8 cellular contexts compared by ENCODE assay signal in the genomic region with DNA sequence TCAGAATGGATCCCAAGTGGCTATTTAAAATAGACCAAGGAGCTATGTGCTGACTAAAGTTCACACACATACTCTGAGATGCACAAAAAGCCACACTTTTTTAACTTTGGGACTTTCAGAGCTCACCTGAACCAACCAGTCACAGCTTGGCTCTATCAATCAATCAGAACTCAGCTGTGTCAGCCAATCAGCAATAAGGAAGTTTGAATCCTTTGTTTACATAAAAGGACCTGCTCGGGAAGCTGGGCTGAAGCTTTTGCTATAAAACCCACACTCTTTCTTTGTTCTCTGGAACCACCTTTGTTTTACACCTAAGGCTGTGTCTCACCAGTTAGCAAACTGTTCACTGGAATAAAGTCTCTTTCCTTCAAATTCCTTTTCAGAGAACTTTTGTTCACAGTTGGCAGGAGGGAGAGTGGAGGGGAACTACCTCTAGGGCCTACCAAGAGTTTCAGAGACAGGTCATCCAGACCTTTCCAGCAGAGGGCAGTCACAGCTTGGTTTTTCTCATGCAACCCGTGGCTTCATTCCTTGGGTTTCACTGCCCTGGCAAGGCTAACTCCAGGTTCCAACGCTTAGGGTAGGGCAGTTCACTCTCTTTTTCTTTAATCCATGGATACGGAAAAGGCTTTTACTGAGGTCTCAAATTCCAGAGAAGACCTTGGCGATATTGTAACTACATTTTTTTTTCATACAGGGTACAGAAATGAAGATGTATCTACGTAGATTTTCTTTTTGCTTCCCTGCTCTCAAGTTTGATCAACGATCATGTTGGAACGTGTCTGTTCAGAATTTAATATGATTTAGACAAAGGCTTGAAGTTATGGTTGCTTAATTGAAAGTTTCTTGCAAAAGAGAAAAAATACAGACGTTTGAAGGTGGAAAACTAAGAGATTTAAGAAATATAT.
DNase-seq lines count a peak whose midpoint lies in the region; ATAC-seq, FAIRE-seq and TF ChIP-seq lines count a peak whose summit lies in the region.

No MANE protein-coding gene starts in this region.

- peak; percentile 91 for ATAC-seq in activated naive CD8-positive, alpha-beta T cell treated with anti-CD3 and anti-CD28 coated beads, Interleukin-2, amount 10 ng/mL, durations not matched to agents 7 days and 5 days (ENCODE audit: low read depth)
- peak; percentile 92 for ATAC-seq in Right ventricle myocardium inferior

- H3K9me3 Mint-ChIP-seq in activated naive CD8-positive, alpha-beta T cell treated with anti-CD3 and anti-CD28 coated beads, Interleukin-2, amount 10 ng/mL, durations not matched to agents 7 days and 5 days: peaks cover 2% of the 10 kb centered on the region

- DNase-seq in GM04504 (ENCODE audit: low read depth) (peak; percentile 38), NB4 (ENCODE audit: low read depth) (peak; percentile 65), SKM-1 treated with dmso at 0.1 percent for 144 hours (lab: John Stamatoyannopoulos, UW; ENCODE audit: unreplicated experiment) (peak; percentile 67), Right ventricle myocardium inferior (ENCODE audit: missing footprints) (no peak), posterior vena cava (ENCODE audit: low spot score) (peak; percentile 81), urothelium cell line (ENCODE audit: low spot score) (peak; percentile 79)
- DNase-seq in activated naive CD8-positive, alpha-beta T cell treated with anti-CD3 and anti-CD28 coated beads, Interleukin-2, amount 10 ng/mL, durations not matched to agents 7 days and 5 days: peak; percentile 62

- H3K36me3 Mint-ChIP-seq in activated naive CD8-positive, alpha-beta T cell treated with anti-CD3 and anti-CD28 coated beads, Interleukin-2, amount 10 ng/mL, durations not matched to agents 7 days and 5 days: peaks cover 3% of the 10 kb centered on the region

- intact Hi-C loops in Right ventricle myocardium inferior (cut with DNase I): loop anchor here (1.0 to 10.0 kb wide), 3 partner anchors 75 to 668 kb away; a partner anchor contains a TSS
- intact Hi-C loops in posterior vena cava (cut with DNase I): loop anchor here (5.0 to 10.0 kb wide), 2 partner anchors 208 to 210 kb away; no protein-coding TSS in a partner anchor

- H3K4me1 ChIP-seq in HEK293 (ENCODE audit: control insufficient read depth, insufficient read depth, low read length): no peaks in the 10 kb centered on the region

- no peaks in the 10 kb centered on the region for H3K9me3 ChIP-seq in HEK293 (ENCODE audit: control insufficient read depth, insufficient read depth, low read depth, low read length)

- H3K27ac ChIP-seq in HEK293 (ENCODE audit: extremely low read depth, low read depth, low read length): no peak overlapping the region

- H3K4me3 ChIP-seq in HEK293 (ENCODE audit: low read depth, low read length): no peak overlapping the region
- H3K4me3 ChIP-seq in NB4 (ENCODE audit: low read depth, low read length): no peak overlapping the region

- H3K4me1 Mint-ChIP-seq in activated naive CD8-positive, alpha-beta T cell treated with anti-CD3 and anti-CD28 coated beads, Interleukin-2, amount 10 ng/mL, durations not matched to agents 7 days and 5 days: peaks cover 8% of the 10 kb centered on the region

- POLR2A ChIA-PET in HEK293 (lab: Yijun Ruan, JAX): no interaction called here
- POLR2A ChIA-PET in activated naive CD8-positive, alpha-beta T cell treated with anti-CD3 and anti-CD28 coated beads, Interleukin-2, amount 10 ng/mL, durations not matched to agents 7 days and 5 days (lab: Charles Lee): interaction anchor here (0.6 kb wide), 1 partner anchor 197 kb away, joined by 3 read pairs; no protein-coding TSS in a partner anchor

- peak; percentile 63 for TF ChIP-seq CTCF in HEK293 (tag by site-specific recombination; IDR thresholded peaks at IDR 0.05)
- peak; percentile 73 for TF ChIP-seq CTCF in NB4 (IDR thresholded peaks at IDR 0.05; ENCODE audit: low read depth, low read length)

- H3K4me3 Mint-ChIP-seq in activated naive CD8-positive, alpha-beta T cell treated with anti-CD3 and anti-CD28 coated beads, Interleukin-2, amount 10 ng/mL, durations not matched to agents 7 days and 5 days: peak overlapping the region; percentile 11

- no peak for FAIRE-seq in urothelium cell line (lab: Jason Lieb, UNC)

- CTCF ChIA-PET in HEK293 (lab: Yijun Ruan, JAX): interaction anchor here (0.7 to 2.5 kb wide), 17 partner anchors 9 to 272 kb away, joined by 3 to 18 read pairs (median 4); a partner anchor contains a TSS

- H3K36me3 ChIP-seq in HEK293 (ENCODE audit: control insufficient read depth in 2 of 2, insufficient read depth in 1 of 2, low read length in 2 of 2): no peaks in the 10 kb centered on the region

- H3K27ac Mint-ChIP-seq in activated naive CD8-positive, alpha-beta T cell treated with anti-CD3 and anti-CD28 coated beads, Interleukin-2, amount 10 ng/mL, durations not matched to agents 7 days and 5 days: no peak overlapping the region

- no peak for TF ChIP-seq POLR2A in NB4 (IDR thresholded peaks at IDR 0.05; ENCODE audit: extremely low read depth, insufficient read length)

- H3K27me3 Mint-ChIP-seq in activated naive CD8-positive, alpha-beta T cell treated with anti-CD3 and anti-CD28 coated beads, Interleukin-2, amount 10 ng/mL, durations not matched to agents 7 days and 5 days: peaks cover 3% of the 10 kb centered on the region

TF ChIP-seq in HEK293, 187 proteins besides CTCF, POLR2A, EP300 and RAD21:
- TF ChIP-seq ZNF596 (tag by site-specific recombination; IDR thresholded peaks at IDR 0.05): no peak
- TF ChIP-seq ZNF558 (tag by site-specific recombination; IDR thresholded peaks at IDR 0.05): no peak
- no peak for TF ChIP-seq ZNF292 (tag by site-specific recombination; IDR thresholded peaks at IDR 0.05; ENCODE audit: borderline replicate concordance, low read depth)
- TF ChIP-seq ZNF157 (tag by site-specific recombination; IDR thresholded peaks at IDR 0.05): no peak
- TF ChIP-seq ZNF521 (tag by site-specific recombination; IDR thresholded peaks at IDR 0.05): no peak
- TF ChIP-seq, protein P1, sequence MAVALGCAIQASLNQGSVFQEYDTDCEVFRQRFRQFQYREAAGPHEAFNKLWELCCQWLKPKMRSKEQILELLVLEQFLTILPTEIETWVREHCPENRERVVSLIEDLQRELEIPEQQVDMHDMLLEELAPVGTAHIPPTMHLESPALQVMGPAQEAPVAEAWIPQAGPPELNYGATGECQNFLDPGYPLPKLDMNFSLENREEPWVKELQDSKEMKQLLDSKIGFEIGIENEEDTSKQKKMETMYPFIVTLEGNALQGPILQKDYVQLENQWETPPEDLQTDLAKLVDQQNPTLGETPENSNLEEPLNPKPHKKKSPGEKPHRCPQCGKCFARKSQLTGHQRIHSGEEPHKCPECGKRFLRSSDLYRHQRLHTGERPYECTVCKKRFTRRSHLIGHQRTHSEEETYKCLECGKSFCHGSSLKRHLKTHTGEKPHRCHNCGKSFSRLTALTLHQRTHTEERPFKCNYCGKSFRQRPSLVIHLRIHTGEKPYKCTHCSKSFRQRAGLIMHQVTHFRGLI (tag by site-specific recombination; IDR thresholded peaks at IDR 0.05): no peak
- no peak for TF ChIP-seq SP2 (tag by site-specific recombination; IDR thresholded peaks at IDR 0.05)
- TF ChIP-seq, protein P2, sequence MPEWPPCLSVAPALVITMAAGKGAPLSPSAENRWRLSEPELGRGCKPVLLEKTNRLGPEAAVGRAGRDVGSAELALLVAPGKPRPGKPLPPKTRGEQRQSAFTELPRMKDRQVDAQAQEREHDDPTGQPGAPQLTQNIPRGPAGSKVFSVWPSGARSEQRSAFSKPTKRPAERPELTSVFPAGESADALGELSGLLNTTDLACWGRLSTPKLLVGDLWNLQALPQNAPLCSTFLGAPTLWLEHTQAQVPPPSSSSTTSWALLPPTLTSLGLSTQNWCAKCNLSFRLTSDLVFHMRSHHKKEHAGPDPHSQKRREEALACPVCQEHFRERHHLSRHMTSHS (tag by site-specific recombination; IDR thresholded peaks at IDR 0.05): no peak
- peak; percentile 90 for TF ChIP-seq ZNF654 (tag by site-specific recombination; IDR thresholded peaks at IDR 0.05; ENCODE audit: low read depth)
- TF ChIP-seq ZNF510 (tag by site-specific recombination; IDR thresholded peaks at IDR 0.05; ENCODE audit: insufficient replicate concordance): no peak
- no peak for TF ChIP-seq ZNF302 (tag by site-specific recombination; IDR thresholded peaks at IDR 0.05; ENCODE audit: low read depth)
- TF ChIP-seq ZNF23 (tag by site-specific recombination; IDR thresholded peaks at IDR 0.05; ENCODE audit: borderline replicate concordance): no peak
- 0 out of 2 replicates have a peak, but pooled peaks have one; percentile 15 for TF ChIP-seq PRDM1 (tag by site-specific recombination; IDR thresholded peaks at IDR 0.05)
- TF ChIP-seq, protein P3, sequence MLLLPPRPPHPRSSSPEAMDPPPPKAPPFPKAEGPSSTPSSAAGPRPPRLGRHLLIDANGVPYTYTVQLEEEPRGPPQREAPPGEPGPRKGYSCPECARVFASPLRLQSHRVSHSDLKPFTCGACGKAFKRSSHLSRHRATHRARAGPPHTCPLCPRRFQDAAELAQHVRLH (tag by site-specific recombination; IDR thresholded peaks at IDR 0.05): 0 out of 2 replicates have a peak, but pooled peaks have one; percentile 12
- TF ChIP-seq ZNF792 (tag by site-specific recombination; IDR thresholded peaks at IDR 0.05): no peak
